ENCODE assay signal across 8 cellular contexts in the genomic region with DNA sequence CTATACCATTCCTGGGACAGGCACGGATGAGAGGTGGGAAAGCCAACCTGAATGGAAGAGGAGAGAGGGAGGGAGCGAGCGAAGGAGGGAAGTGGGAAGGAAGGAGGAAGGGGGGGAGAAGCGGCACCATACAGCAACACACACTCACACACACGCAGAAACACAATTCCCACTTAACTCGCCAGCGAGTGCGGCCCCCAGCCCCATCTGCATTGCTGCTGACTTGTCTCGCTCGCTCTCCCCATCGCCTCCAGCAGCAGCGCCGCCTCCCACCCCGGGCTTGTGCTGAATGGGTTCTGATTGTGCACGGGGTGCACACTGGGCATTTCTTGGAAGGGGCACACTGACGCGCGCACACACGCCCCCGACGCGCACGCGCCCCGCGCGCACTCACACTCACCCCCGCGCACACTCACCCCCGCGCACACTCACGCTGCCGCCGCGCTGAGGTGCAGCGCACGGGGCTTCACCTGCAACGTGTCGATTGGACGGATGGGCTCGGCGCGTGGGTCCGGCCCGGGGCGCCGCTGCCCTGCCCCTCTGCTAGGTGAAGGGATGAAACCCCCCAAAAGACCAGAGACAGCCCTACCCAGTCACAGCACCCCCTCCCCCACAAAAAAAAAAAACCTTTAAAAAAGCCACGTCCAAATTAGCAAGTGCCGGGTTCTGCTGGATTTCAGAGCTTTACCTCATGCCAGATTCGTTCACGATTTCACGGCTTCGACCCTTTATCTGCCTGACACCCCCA. TPM values are rescaled to one million over a fixed set of nuclear protein-coding genes. Genes with fewer than 3 reads are reported as not detected.
DNase-seq lines count a peak whose midpoint lies in the region; ATAC-seq and TF ChIP-seq lines count a peak whose summit lies in the region.

No MANE protein-coding gene starts in this region.

- intact Hi-C loops in right cardiac atrium (cut with DNase I): no loop called here
- intact Hi-C loops in psoas muscle (cut with DNase I): no loop called here
- intact Hi-C loops in natural killer cell (cut with micrococcal nuclease): no loop called here

- H3K9me3 ChIP-seq in right cardiac atrium (ENCODE audit: control insufficient read depth, low read length): no peaks in the 10 kb centered on the region
- no peaks in the 10 kb centered on the region for H3K9me3 ChIP-seq in psoas muscle

- 2% methylated on average over 53 of the region's 53 CpGs for WGBS in right cardiac atrium
- WGBS in psoas muscle, 3 donors: 1% methylated on average over 33 to 53 of the region's 53 CpGs

- H3K4me1 ChIP-seq in right cardiac atrium (ENCODE audit: control insufficient read depth, insufficient read depth, low read length): no peaks in the 10 kb centered on the region
- no peaks in the 10 kb centered on the region for H3K4me1 ChIP-seq in psoas muscle

- no peak for TF ChIP-seq CTCF in psoas muscle (IDR thresholded peaks at IDR 0.05)
- TF ChIP-seq CTCF in natural killer cell (IDR thresholded peaks at IDR 0.05): no peak
- TF ChIP-seq CTCF in RWPE1 (conservative IDR thresholded peaks at IDR 0.05; ENCODE audit: low read depth): no peak

- ATAC-seq in right cardiac atrium (peak in 1 of 2 donors; percentile 35), psoas muscle (no peak), natural killer cell (no peak), GM21526 (IDR thresholded peaks at IDR 0.05; ENCODE audit: low FRiP score, unreplicated experiment) (no peak)

- H3K27me3 ChIP-seq in right cardiac atrium (ENCODE audit: control insufficient read depth, insufficient read depth) (peaks cover 8% of the 10 kb centered on the region), psoas muscle (ENCODE audit: insufficient read depth in 3 of 3, low read length in 2 of 3) (peaks cover 3 to 63% (median 22%) of the 10 kb centered on the region in 3 donors)

- H3K4me3 Mint-ChIP-seq in natural killer cell: no peak overlapping the region

- CTCF ChIA-PET in RWPE1 (lab: Yijun Ruan, JAX): interaction anchor here (0.6 kb wide), 1 partner anchor 414 kb away, joined by 3 read pairs; no protein-coding TSS in a partner anchor

- H3K27ac Mint-ChIP-seq in natural killer cell: no peak overlapping the region

- DNase-seq in DMS53 treated with DMSO at 0.1 percent for 48 hours (lab: John Stamatoyannopoulos, UW; ENCODE audit: unreplicated experiment) (peak; percentile 35), NCI-H526 treated with DMSO at 0.1 percent for 48 hours (lab: John Stamatoyannopoulos, UW) (peak; percentile 6), right cardiac atrium (peak in 2 of 3 donors; percentile 36 to 40), psoas muscle (no peak), natural killer cell (no peak), RWPE1 (ENCODE audit: low spot score) (no peak), 8988T (no peak)

- H3K27ac ChIP-seq in right cardiac atrium (ENCODE audit: low read length) (no peak overlapping the region), psoas muscle (no peak overlapping the region), RWPE1 (no peak overlapping the region)

- no peaks in the 10 kb centered on the region for H3K36me3 ChIP-seq in psoas muscle (ENCODE audit: insufficient read depth in 1 of 2, low read depth in 1 of 2)

- H3K4me3 ChIP-seq in right cardiac atrium (ENCODE audit: low read length) (peak overlapping the region; percentile 42), psoas muscle (peak overlapping the region; percentile 41)

- peaks cover 10% of the 10 kb centered on the region for H3K36me3 Mint-ChIP-seq in natural killer cell

- POLR2A ChIA-PET in RWPE1 (lab: Yijun Ruan, JAX; ENCODE audit: low non-redundant PET): no interaction called here

- peaks cover 56 to 75% of the 10 kb centered on the region in 2 donors for H3K27me3 Mint-ChIP-seq in natural killer cell (ENCODE audit: low read depth in 2 of 2)

- H3K4me1 Mint-ChIP-seq in natural killer cell: peaks cover 0 to 8% of the 10 kb centered on the region in 2 donors

- peaks cover 0 to 3% of the 10 kb centered on the region in 2 donors for H3K9me3 Mint-ChIP-seq in natural killer cell

RNA-seq across cellular contexts. Expression of a gene that starts 0.7 kb away (rescaled TPM):
- total RNA-seq in right cardiac atrium (under 1 TPM in 1 of 4 donors, not detected in 3; under 0.01 TPM), psoas muscle (not detected), natural killer cell (not detected)
- polyA plus RNA-seq in right cardiac atrium (under 0.01 TPM), psoas muscle (under 1 TPM in 1 of 3 donors, not detected in 2; under 0.01 TPM)

Comparison
In these comparisons a context has a peak if more than half of its experiments do, and no peak if none do; other contexts are left out.
1. DNase-seq: peak in DMS53 treated with DMSO at 0.1 percent for 48 hours (single experiment), NCI-H526 treated with DMSO at 0.1 percent for 48 hours (single experiment) and right cardiac atrium (2 of 3); none in psoas muscle (0 of 2), natural killer cell (single experiment), RWPE1 (single experiment) and 8988T (single experiment).